Comparison of ENCODE assay signal across 9 cellular contexts in the genomic region with DNA sequence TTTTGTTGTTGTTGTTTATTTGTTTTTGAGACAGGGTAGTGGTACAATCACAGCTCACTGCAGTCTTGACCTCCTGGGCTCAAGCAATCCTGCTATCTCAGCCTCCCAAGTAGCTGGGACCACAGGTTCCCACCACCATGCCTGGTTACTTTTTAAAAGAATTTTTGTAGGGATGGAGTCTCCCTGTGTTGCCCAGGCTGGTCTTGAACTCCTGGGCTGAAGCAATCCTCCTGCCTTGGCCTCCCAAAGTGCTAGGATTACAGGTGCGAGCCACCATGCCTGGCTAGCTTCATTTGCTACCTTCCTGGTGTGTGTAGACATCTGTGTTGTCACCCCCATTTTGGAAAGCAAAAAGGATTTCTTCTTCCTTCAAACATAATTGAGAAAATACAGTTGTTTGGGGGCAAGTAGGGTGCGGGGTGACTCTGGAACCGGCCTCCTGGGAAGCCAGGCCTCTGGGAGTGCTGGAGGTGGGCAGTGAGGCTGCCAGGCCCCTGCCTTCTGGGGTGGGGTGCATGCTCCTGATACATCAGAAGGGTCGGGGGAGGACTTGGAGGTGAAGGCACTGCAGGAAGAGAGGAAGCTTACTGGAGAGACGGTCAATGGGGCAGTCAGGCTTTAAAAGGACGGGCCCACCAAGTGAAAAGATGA. TPM values are rescaled to one million over a fixed set of nuclear protein-coding genes. Genes with fewer than 3 reads are reported as not detected.
DNase-seq lines count a peak whose midpoint lies in the region; ATAC-seq, FAIRE-seq and TF ChIP-seq lines count a peak whose summit lies in the region.
"Had no signal": no experiment of that assay in that cellular context is flagged by ENCODE, and none has a peak within 500 bp of the region (broad histone marks: within the 10 kb centered on the region; RNA-seq: fewer than 3 reads in every experiment).

No MANE protein-coding gene starts in this region.

- H3K4me2 ChIP-seq in astrocyte (ENCODE audit: low read length), result peak overlapping the region; percentile 81

- H3K4me1 ChIP-seq in astrocyte (ENCODE audit: insufficient read depth, low read length) (peaks cover 48% of the 10 kb centered on the region), lung (ENCODE audit: control insufficient read depth in 2 of 2, insufficient read depth in 2 of 2, low read length in 2 of 2) (peaks cover 14 to 24% of the 10 kb centered on the region in 2 donors), suprapubic skin (peaks cover 15% of the 10 kb centered on the region), prostate gland (replicated peaks) (peaks cover 5% of the 10 kb centered on the region), endodermal cell (ENCODE audit: control insufficient read depth, insufficient read depth, low read length) (no peaks in the 10 kb centered on the region)

- TF ChIP-seq CTCF in astrocyte (IDR thresholded peaks at IDR 0.05; ENCODE audit: insufficient read depth, low read depth, low read length) (no peak), lung (IDR thresholded peaks at IDR 0.05; ENCODE audit: control extremely low read depth, extremely low read depth) (no peak), suprapubic skin (IDR thresholded peaks at IDR 0.05) (no peak), prostate gland (IDR thresholded peaks at IDR 0.05) (no peak), endodermal cell (conservative IDR thresholded peaks at IDR 0.05) (no peak)

- H3K27ac Mint-ChIP-seq in activated T-cell treated with anti-CD3 and anti-CD28 coated beads, Interleukin-2, amount 50 U/mL, for 24 hours, result peak overlapping the region; percentile 24
- H3K27ac Mint-ChIP-seq in astrocyte (ENCODE audit: unreplicated experiment), result no peak overlapping the region
- no peak overlapping the region for H3K27ac Mint-ChIP-seq in endodermal cell

- H3K9ac ChIP-seq in astrocyte (ENCODE audit: low read length) (peak overlapping the region; percentile 52), endodermal cell (ENCODE audit: extremely low read depth, low read length, poor library complexity, severe bottlenecking) (no peak overlapping the region)

- H3K27me3 Mint-ChIP-seq in activated T-cell treated with anti-CD3 and anti-CD28 coated beads, Interleukin-2, amount 50 U/mL, for 24 hours, result no peaks in the 10 kb centered on the region
- no peaks in the 10 kb centered on the region for H3K27me3 Mint-ChIP-seq in astrocyte (ENCODE audit: low read depth, unreplicated experiment)
- H3K27me3 Mint-ChIP-seq in endodermal cell (ENCODE audit: insufficient read depth), result no peaks in the 10 kb centered on the region

- DNase-seq in activated T-cell treated with anti-CD3 and anti-CD28 coated beads, Interleukin-2, amount 50 U/mL, for 24 hours, result no peak
- DNase-seq in activated T-cell treated with anti-CD3 and anti-CD28 coated beads for 4 hours, result no peak
- no peak for DNase-seq in astrocyte (ENCODE audit: low read depth)
- no peak for DNase-seq in lung (ENCODE audit: low spot score)
- peak in 1 of 2 donors; percentile 51 for DNase-seq in suprapubic skin (ENCODE audit: low spot score in 2 of 2)
- DNase-seq in prostate gland (ENCODE audit: low spot score), result no peak
- DNase-seq in endodermal cell, result no peak

- peaks cover 79% of the 10 kb centered on the region for H3K4me1 Mint-ChIP-seq in activated T-cell treated with anti-CD3 and anti-CD28 coated beads, Interleukin-2, amount 50 U/mL, for 24 hours (ENCODE audit: low read depth)
- peaks cover 36% of the 10 kb centered on the region for H3K4me1 Mint-ChIP-seq in astrocyte (ENCODE audit: low read depth, unreplicated experiment)
- H3K4me1 Mint-ChIP-seq in endodermal cell, result peaks cover 6% of the 10 kb centered on the region

- TF ChIP-seq POLR2A in suprapubic skin (IDR thresholded peaks at IDR 0.05), result no peak
- TF ChIP-seq POLR2A in prostate gland (IDR thresholded peaks at IDR 0.05), result no peak

- ATAC-seq in lung (ENCODE audit: insufficient read depth, low FRiP score), result no peak
- ATAC-seq in HG03565 (IDR thresholded peaks at IDR 0.05; ENCODE audit: unreplicated experiment), result no peak

- no peak for FAIRE-seq in astrocyte (lab: Jason Lieb, UNC)

- H3K36me3 ChIP-seq in astrocyte (ENCODE audit: insufficient read depth, low read length) (peaks cover 4% of the 10 kb centered on the region), lung (ENCODE audit: control insufficient read depth in 2 of 2, insufficient read depth in 2 of 2, low read length in 2 of 2) (no peaks in the 10 kb centered on the region), suprapubic skin (no peaks in the 10 kb centered on the region), prostate gland (no peaks in the 10 kb centered on the region), endodermal cell (ENCODE audit: control insufficient read depth, insufficient read depth, low read length) (peaks cover 3% of the 10 kb centered on the region)
- H3K36me3 ChIP-seq: tibial artery had no signal

- 96 to 97% methylated on average over 6 of the region's 6 CpGs for WGBS in lung, 2 donors
- WGBS in suprapubic skin, result 99% methylated on average over 6 of the region's 6 CpGs
- WGBS in prostate gland, result 95% methylated on average over 6 of the region's 6 CpGs
- 92 to 96% methylated on average over 3 to 6 of the region's 6 CpGs for WGBS in endodermal cell (ENCODE audit: insufficient coverage in 1 of 2, insufficient read length in 1 of 2), 2 experiments

- H3K9me3 Mint-ChIP-seq in activated T-cell treated with anti-CD3 and anti-CD28 coated beads, Interleukin-2, amount 50 U/mL, for 24 hours, result no peaks in the 10 kb centered on the region
- H3K9me3 Mint-ChIP-seq in astrocyte (ENCODE audit: unreplicated experiment), result peaks cover 2% of the 10 kb centered on the region
- H3K9me3 Mint-ChIP-seq in endodermal cell, result no peaks in the 10 kb centered on the region

- H3K27me3 ChIP-seq in astrocyte (ENCODE audit: insufficient read depth, low read length) (no peaks in the 10 kb centered on the region), lung (ENCODE audit: control insufficient read depth, insufficient read depth) (no peaks in the 10 kb centered on the region), suprapubic skin (no peaks in the 10 kb centered on the region), prostate gland (replicated peaks; ENCODE audit: insufficient read depth) (no peaks in the 10 kb centered on the region), endodermal cell (ENCODE audit: control insufficient read depth, insufficient read depth, low read length, poor library complexity, severe bottlenecking) (no peaks in the 10 kb centered on the region)
- H3K27me3 ChIP-seq: tibial artery had no signal

- H3K36me3 Mint-ChIP-seq in activated T-cell treated with anti-CD3 and anti-CD28 coated beads, Interleukin-2, amount 50 U/mL, for 24 hours (ENCODE audit: low read depth), result peaks cover 36% of the 10 kb centered on the region
- peaks cover 30% of the 10 kb centered on the region for H3K36me3 Mint-ChIP-seq in astrocyte (ENCODE audit: low read depth, unreplicated experiment)
- peaks cover 23% of the 10 kb centered on the region for H3K36me3 Mint-ChIP-seq in endodermal cell (ENCODE audit: low read depth)

- TF ChIP-seq EP300 in suprapubic skin (IDR thresholded peaks at IDR 0.05), result no peak

- H3K79me2 ChIP-seq in astrocyte (ENCODE audit: insufficient read depth, low read length), result peaks cover 100% of the 10 kb centered on the region

- H3K9me3 ChIP-seq in astrocyte (ENCODE audit: insufficient read depth, low read depth, low read length) (no peaks in the 10 kb centered on the region), lung (ENCODE audit: control insufficient read depth in 2 of 2, insufficient read depth in 1 of 2, low read length in 1 of 2) (no peaks in the 10 kb centered on the region), suprapubic skin (no peaks in the 10 kb centered on the region), prostate gland (no peaks in the 10 kb centered on the region), endodermal cell (ENCODE audit: control insufficient read depth, low read length) (no peaks in the 10 kb centered on the region)
- H3K9me3 ChIP-seq: tibial artery had no signal

- peaks cover 62% of the 10 kb centered on the region for H4K20me1 ChIP-seq in astrocyte (ENCODE audit: insufficient read depth, low read length)

- H3K4me3 Mint-ChIP-seq in activated T-cell treated with anti-CD3 and anti-CD28 coated beads, Interleukin-2, amount 50 U/mL, for 24 hours, result no peak overlapping the region
- H3K4me3 Mint-ChIP-seq in astrocyte (ENCODE audit: unreplicated experiment), result no peak overlapping the region
- H3K4me3 Mint-ChIP-seq in endodermal cell, result no peak overlapping the region

- H2AFZ ChIP-seq in astrocyte (ENCODE audit: low read depth, low read length), result no peak overlapping the region

- H3K27ac ChIP-seq in astrocyte (ENCODE audit: low read depth, low read length), result peak overlapping the region; percentile 78
- peak overlapping the region; percentile 24 to 75 for H3K27ac ChIP-seq in lung (ENCODE audit: low read depth in 1 of 2, low read length in 1 of 2)
- peak overlapping the region; percentile 32 for H3K27ac ChIP-seq in suprapubic skin
- no peak overlapping the region for H3K27ac ChIP-seq in prostate gland
- no peak overlapping the region for H3K27ac ChIP-seq in endodermal cell (ENCODE audit: low read depth, low read length)

- intact Hi-C loops in prostate gland (cut with DNase I), result no loop called here

- no peak overlapping the region for H3K4me3 ChIP-seq in astrocyte (ENCODE audit: insufficient read depth, low read depth, low read length)
- H3K4me3 ChIP-seq in lung, result no peak overlapping the region
- no peak overlapping the region for H3K4me3 ChIP-seq in suprapubic skin
- no peak overlapping the region for H3K4me3 ChIP-seq in prostate gland
- no peak overlapping the region for H3K4me3 ChIP-seq in endodermal cell (ENCODE audit: low read length)
- H3K4me3 ChIP-seq: tibial artery had no signal

RNA-seq across cellular contexts. Expression of a gene that starts 28.4 kb away (rescaled TPM):
- 28.4 and 31.8 TPM in 2 replicates for total RNA-seq in astrocyte
- total RNA-seq in lung, result 1 to 10 TPM; 5.7 to 8.8 TPM
- polyA plus RNA-seq in lung, result 1 to 10 TPM; 3.4 to 4.0 TPM
- total RNA-seq in suprapubic skin, result 10 to 100 TPM in 1 of 4 donors, 1 to 10 TPM in 3; 4.3 to 10.7 (median 6.8) TPM
- total RNA-seq in prostate gland, result 10 to 100 TPM; 19.7 to 19.9 TPM
- total RNA-seq in endodermal cell, result 10 to 100 TPM; 21.2 to 32.8 TPM
- polyA plus RNA-seq in endodermal cell (2013, experiment 1 of 2), result 4.3 TPM
- polyA plus RNA-seq in endodermal cell (2013, experiment 2 of 2), result 4.7 TPM

Comparison
In these comparisons a context has a peak if more than half of its experiments do, and no peak if none do; other contexts are left out.
1. H3K27ac ChIP-seq: peak in astrocyte (single experiment), lung (2 of 2) and suprapubic skin (single experiment); none in prostate gland (0 of 2) and endodermal cell (single experiment).